ENCODE assay signal across 1 cellular context in the genomic region with DNA sequence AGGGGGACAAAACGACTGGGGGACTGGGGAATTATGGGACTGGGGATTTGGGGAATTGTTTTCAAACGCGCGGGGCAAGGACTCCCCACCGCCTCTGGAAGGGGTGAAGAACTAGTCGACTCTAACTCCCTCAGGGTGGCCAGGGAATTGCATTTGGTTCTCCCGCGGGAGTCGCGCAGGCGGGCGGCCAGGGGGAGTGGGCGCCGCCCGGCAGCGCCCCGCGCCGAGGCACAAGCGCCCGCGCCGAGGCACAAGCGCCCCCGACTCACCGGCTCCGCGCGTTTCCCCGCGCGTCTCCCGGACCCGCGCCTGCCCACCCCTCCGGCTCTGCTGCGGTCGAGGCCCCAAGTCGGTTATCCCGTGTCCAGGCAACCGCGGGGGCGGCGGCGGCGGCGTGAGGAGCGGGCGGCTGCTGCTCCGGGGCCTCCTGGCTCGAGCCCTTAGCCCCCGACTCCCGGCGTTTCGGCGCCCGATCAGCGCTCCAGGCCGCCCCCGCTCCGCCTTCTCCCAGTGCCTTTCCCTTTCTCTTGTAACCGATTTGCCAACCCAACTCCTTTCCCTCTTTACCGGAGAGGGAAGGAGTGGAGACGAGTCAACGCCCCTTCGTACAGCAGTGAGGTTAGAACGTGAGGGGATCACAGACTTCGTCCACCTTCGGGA.
TF ChIP-seq lines count a peak whose summit lies in the region.

A gene with protein sequence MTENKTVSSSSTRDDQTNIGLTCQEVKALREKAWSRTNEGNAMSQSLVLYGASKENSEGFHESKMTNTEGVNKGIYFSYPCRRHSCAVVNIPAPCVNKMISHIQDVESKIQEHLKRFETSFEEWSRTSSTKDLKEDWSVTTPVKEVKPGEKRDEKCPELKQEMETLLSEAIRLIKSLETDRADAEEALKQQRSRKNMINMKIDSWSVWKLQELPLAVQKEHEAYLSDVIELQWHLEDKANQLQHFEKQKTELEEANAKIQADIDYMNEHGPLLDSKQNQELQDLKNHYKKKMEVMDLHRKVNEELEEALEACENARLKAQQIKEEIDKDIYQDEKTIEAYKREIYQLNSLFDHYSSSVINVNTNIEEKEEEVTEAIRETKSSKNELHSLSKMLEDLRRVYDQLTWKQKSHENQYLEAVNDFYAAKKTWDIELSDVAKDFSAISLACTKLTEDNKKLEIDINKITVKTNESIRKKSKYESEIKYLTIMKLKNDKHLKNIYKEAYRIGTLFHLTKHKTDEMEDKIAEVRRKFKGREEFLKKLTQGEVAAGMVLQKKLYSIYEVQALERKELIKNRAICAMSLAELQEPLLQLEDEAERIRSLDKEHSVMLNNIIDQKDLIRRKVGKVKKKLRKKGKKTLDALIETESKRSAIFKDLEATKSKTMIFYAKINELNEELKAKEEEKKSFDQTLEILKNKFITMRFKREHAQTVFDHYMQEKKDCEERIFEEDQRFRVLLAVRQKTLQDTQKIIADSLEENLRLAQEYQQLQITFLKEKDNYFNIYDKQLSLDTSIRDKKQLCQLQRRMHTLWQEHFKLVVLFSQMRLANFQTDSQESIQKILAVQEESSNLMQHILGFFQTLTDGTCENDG (minus strand): TSS at position 338 of the 660 bp plus-strand sequence. CDS start 28,633 bp downstream, outside the sequence.

TF ChIP-seq in HepG2, 621 proteins besides CTCF, POLR2A, EP300 and RAD21 (continued from another document):
- TF ChIP-seq ATF1 (CRISPR knock-in tag; IDR thresholded peaks at IDR 0.05) (no peak), U2AF1 (optimal IDR thresholded peaks at IDR 0.05; ENCODE audit: low read depth, low read length) (no peak), FOXP1 (IDR thresholded peaks at IDR 0.05) (no peak), FOXP1 (CRISPR knock-in tag; IDR thresholded peaks at IDR 0.05) (no peak), ZNF451 (CRISPR knock-in tag; IDR thresholded peaks at IDR 0.05) (no peak), TBX2 (CRISPR knock-in tag; IDR thresholded peaks at IDR 0.05; ENCODE audit: borderline replicate concordance) (no peak), DNMT3B (CRISPR knock-in tag; conservative IDR thresholded peaks at IDR 0.05) (no peak), KLF12 (CRISPR knock-in tag; IDR thresholded peaks at IDR 0.05; ENCODE audit: borderline replicate concordance) (no peak)
- TF ChIP-seq, protein P1, sequence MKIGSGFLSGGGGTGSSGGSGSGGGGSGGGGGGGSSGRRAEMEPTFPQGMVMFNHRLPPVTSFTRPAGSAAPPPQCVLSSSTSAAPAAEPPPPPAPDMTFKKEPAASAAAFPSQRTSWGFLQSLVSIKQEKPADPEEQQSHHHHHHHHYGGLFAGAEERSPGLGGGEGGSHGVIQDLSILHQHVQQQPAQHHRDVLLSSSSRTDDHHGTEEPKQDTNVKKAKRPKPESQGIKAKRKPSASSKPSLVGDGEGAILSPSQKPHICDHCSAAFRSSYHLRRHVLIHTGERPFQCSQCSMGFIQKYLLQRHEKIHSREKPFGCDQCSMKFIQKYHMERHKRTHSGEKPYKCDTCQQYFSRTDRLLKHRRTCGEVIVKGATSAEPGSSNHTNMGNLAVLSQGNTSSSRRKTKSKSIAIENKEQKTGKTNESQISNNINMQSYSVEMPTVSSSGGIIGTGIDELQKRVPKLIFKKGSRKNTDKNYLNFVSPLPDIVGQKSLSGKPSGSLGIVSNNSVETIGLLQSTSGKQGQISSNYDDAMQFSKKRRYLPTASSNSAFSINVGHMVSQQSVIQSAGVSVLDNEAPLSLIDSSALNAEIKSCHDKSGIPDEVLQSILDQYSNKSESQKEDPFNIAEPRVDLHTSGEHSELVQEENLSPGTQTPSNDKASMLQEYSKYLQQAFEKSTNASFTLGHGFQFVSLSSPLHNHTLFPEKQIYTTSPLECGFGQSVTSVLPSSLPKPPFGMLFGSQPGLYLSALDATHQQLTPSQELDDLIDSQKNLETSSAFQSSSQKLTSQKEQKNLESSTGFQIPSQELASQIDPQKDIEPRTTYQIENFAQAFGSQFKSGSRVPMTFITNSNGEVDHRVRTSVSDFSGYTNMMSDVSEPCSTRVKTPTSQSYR (CRISPR knock-in tag; IDR thresholded peaks at IDR 0.05; ENCODE audit: borderline replicate concordance) = no peak
